In genomic region chr7:133077394-133077793, GRCh38 we compare ENCODE assay signal across 22 cellular contexts. TPM values are rescaled to one million over a fixed set of nuclear protein-coding genes. Genes with fewer than 3 reads are reported as not detected.
DNase-seq lines count a peak whose midpoint lies in the region; ATAC-seq, FAIRE-seq and TF ChIP-seq lines count a peak whose summit lies in the region.
"Had no signal": no experiment of that assay in that cellular context is flagged by ENCODE, and none has a peak within 500 bp of the region (broad histone marks: within the 10 kb centered on the region; RNA-seq: fewer than 3 reads in every experiment).

No MANE protein-coding gene starts in this region.

- no peak for FAIRE-seq in K562 (lab: Jason Lieb, UNC)
- FAIRE-seq: D721Med, H1, RCC 7860 had no signal

- TF ChIP-seq EP300 in K562 (IDR thresholded peaks at IDR 0.05; ENCODE audit: low read length) = no peak; the same call in 1 of the 2 replicates

- no peak for DNase-seq in CD4-positive, alpha-beta T cell
- DNase-seq in K562 (ENCODE audit: extremely low read depth in 1 of 4, low spot score in 3 of 4) = peak in 1 of 4 experiments; percentile 42
- DNase-seq in psoas muscle = no peak
- DNase-seq in cerebellar nuclear complex (lab: John Stamatoyannopoulos, UW) = no peak
- DNase-seq in vagina (ENCODE audit: extremely low spot score in 2 of 2) = no peak
- DNase-seq: CD4-positive, CD25-positive, alpha-beta regulatory T cell; HCEC 1CT; MV-4-11; NCI-H1105; NCI-H1436 treated with DMSO at 0.1 percent for 48 hours; NCI-H187 treated with DMSO at 0.1 percent for 48 hours; NCI-H2107; NCI-H524 treated with DMSO at 0.1 percent for 48 hours; NCI-H774; SIG-M5 had no signal

- H3K79me2 ChIP-seq in K562 (ENCODE audit: control insufficient read depth, insufficient read depth, low read length) = peaks cover 94% of the 10 kb centered on the region

- H3K4me1 Mint-ChIP-seq in CD4-positive, alpha-beta T cell (ENCODE audit: low read depth) = peaks cover 66% of the 10 kb centered on the region

- H3K9ac ChIP-seq in HUES6 (ENCODE audit: low read length) (no peak overlapping the region), K562 (ENCODE audit: insufficient read depth in 1 of 2, low read depth in 2 of 2, low read length in 2 of 2) (no peak overlapping the region)

- no peak overlapping the region for H2AFZ ChIP-seq in K562 (ENCODE audit: low read depth, low read length)

- in situ Hi-C loops in K562 (cut with MboI) = no loop called here

- no peak overlapping the region for H3K4me3 ChIP-seq in HUES6 (ENCODE audit: low read depth, low read length)
- H3K4me3 ChIP-seq in K562 = no peak overlapping the region
- H3K4me3 ChIP-seq in psoas muscle = no peak overlapping the region
- H3K4me3 ChIP-seq in vagina = no peak overlapping the region
- H3K4me3 ChIP-seq: SK-N-MC had no signal

- no peaks in the 10 kb centered on the region for H3K9me3 ChIP-seq in CD4-positive, alpha-beta T cell (ENCODE audit: control insufficient read depth, low read length)
- H3K9me3 ChIP-seq in HUES6 (ENCODE audit: control insufficient read depth, insufficient read depth, low read depth, low read length) = no peaks in the 10 kb centered on the region
- H3K9me3 ChIP-seq in K562 (replicated peaks; ENCODE audit: control insufficient read depth, insufficient read depth, low read depth, low read length) = no peaks in the 10 kb centered on the region
- no peaks in the 10 kb centered on the region for H3K9me3 ChIP-seq in psoas muscle
- H3K9me3 ChIP-seq in vagina = no peaks in the 10 kb centered on the region

- H3K27me3 Mint-ChIP-seq in CD4-positive, alpha-beta T cell = no peaks in the 10 kb centered on the region
- H3K27me3 Mint-ChIP-seq: CD4-positive, CD25-positive, alpha-beta regulatory T cell; IgD-negative memory B cell had no signal

- peaks cover 43% of the 10 kb centered on the region for H3K36me3 Mint-ChIP-seq in CD4-positive, alpha-beta T cell (ENCODE audit: low read depth)

- intact Hi-C loops in CD4-positive, alpha-beta T cell (cut with DNase I, micrococcal nuclease) = no loop called here
- intact Hi-C loops in K562 (cut with micrococcal nuclease) = no loop called here
- intact Hi-C loops in psoas muscle (cut with DNase I) = no loop called here
- intact Hi-C loops in vagina (cut with DNase I) = no loop called here

- H3K27ac Mint-ChIP-seq in CD4-positive, alpha-beta T cell = no peak overlapping the region

- WGBS in K562 (ENCODE audit: insufficient coverage, low coverage, missing lambda C conversion rate) = 9% methylated on average over 4 of the region's 4 CpGs
- WGBS in psoas muscle, 3 donors = 30 to 54% (median 32%) methylated on average over 4 of the region's 4 CpGs

- H3K36me3 ChIP-seq in HUES6 (ENCODE audit: control insufficient read depth, insufficient read depth, low read length) (peaks cover 4% of the 10 kb centered on the region; the same call in 1 of the 2 replicates), K562 (ENCODE audit: control insufficient read depth, insufficient read depth, low read length) (peaks cover 43% of the 10 kb centered on the region), psoas muscle (ENCODE audit: insufficient read depth in 1 of 2, low read depth in 1 of 2) (peaks cover 3 to 5% of the 10 kb centered on the region in 2 donors), vagina (no peaks in the 10 kb centered on the region)

- TF ChIP-seq RAD21 in K562 (CRISPR knock-in tag; conservative IDR thresholded peaks at IDR 0.05 in 1 of 2, IDR thresholded peaks at IDR 0.05 in 1 of 2) = no peak

- no TSS peak for BruUV-seq in K562 (replicated peaks; lab: Mats Ljungman, UMichigan)

- CTCF ChIA-PET in CD4-positive, alpha-beta T cell (lab: Charles Lee) = no interaction called here
- CTCF ChIA-PET in K562 (lab: Yijun Ruan, JAX; ENCODE audit: low intra/inter-chr PET ratio) = no interaction called here

- H3K9me1 ChIP-seq in K562 (ENCODE audit: control insufficient read depth, insufficient read depth, low read length) = peaks cover 3% of the 10 kb centered on the region

- no peak for TF ChIP-seq POLR2A in K562 (conservative IDR thresholded peaks at IDR 0.05)
- TF ChIP-seq POLR2A in vagina (IDR thresholded peaks at IDR 0.05) = no peak

- peak overlapping the region; percentile 7 for H3K4me3 Mint-ChIP-seq in CD4-positive, alpha-beta T cell
- H3K4me3 Mint-ChIP-seq: CD4-positive, CD25-positive, alpha-beta regulatory T cell had no signal

- POLR2A ChIA-PET in CD4-positive, alpha-beta T cell (lab: Charles Lee) = no interaction called here
- POLR2A ChIA-PET in K562 (lab: Yijun Ruan, JAX) = interaction anchor here (1.3 to 2.3 kb wide), 4 partner anchors 10 to 84 kb away, joined by 4 to 10 read pairs (median 8); no protein-coding TSS in a partner anchor

- H3K27me3 ChIP-seq in CD4-positive, alpha-beta T cell (ENCODE audit: control insufficient read depth, insufficient read depth, low read length) = no peaks in the 10 kb centered on the region
- H3K27me3 ChIP-seq in HUES6 (ENCODE audit: control insufficient read depth, insufficient read depth, low read length) (no peaks in the 10 kb centered on the region), K562 (ENCODE audit: control insufficient read depth in 2 of 2, insufficient read depth in 2 of 2, low read length in 2 of 2) (no peaks in the 10 kb centered on the region), psoas muscle (ENCODE audit: insufficient read depth in 3 of 3, low read length in 2 of 3) (no peaks in the 10 kb centered on the region), vagina (no peaks in the 10 kb centered on the region)

- H3K4me1 ChIP-seq in HUES6 (ENCODE audit: control insufficient read depth, insufficient read depth, low read length) (peaks cover 27% of the 10 kb centered on the region), K562 (replicated peaks in 1 of 2; ENCODE audit: control insufficient read depth in 2 of 2, insufficient read depth in 2 of 2, low read length in 2 of 2) (peaks cover 7 to 33% of the 10 kb centered on the region in 2 experiments; a peak in 4 of 5 replicates), psoas muscle (peaks cover 54% of the 10 kb centered on the region), vagina (peaks cover 33% of the 10 kb centered on the region)

- no peak for ATAC-seq in CD4-positive, alpha-beta T cell (ENCODE audit: poor library complexity)
- ATAC-seq in K562 (no peak), psoas muscle (peak; percentile 13 to 41 (median 28)), esophagus mucosa (no peak)

- H3K9me3 Mint-ChIP-seq in CD4-positive, alpha-beta T cell = no peaks in the 10 kb centered on the region
- H3K9me3 Mint-ChIP-seq: CD4-positive, CD25-positive, alpha-beta regulatory T cell; IgD-negative memory B cell had no signal

- no peak overlapping the region for H3K27ac ChIP-seq in CD4-positive, alpha-beta T cell (ENCODE audit: low read depth, low read length)
- H3K27ac ChIP-seq in HUES6 (ENCODE audit: low read depth, low read length) = peak overlapping the region; percentile 36; the same call in 1 of the 2 replicates
- H3K27ac ChIP-seq in K562 (ENCODE audit: extremely low read depth, low read depth, low read length) = no peak overlapping the region
- H3K27ac ChIP-seq in psoas muscle = peak overlapping the region; percentile 33
- no peak overlapping the region for H3K27ac ChIP-seq in vagina
- H3K27ac ChIP-seq: SK-N-MC had no signal

- peaks cover 29% of the 10 kb centered on the region; the same call in 1 of the 2 replicates for H4K20me1 ChIP-seq in K562 (replicated peaks; ENCODE audit: control insufficient read depth, insufficient read depth, low read length)

- TF ChIP-seq CTCF in CD4-positive, alpha-beta T cell (IDR thresholded peaks at IDR 0.05) = no peak
- TF ChIP-seq CTCF in K562 (IDR thresholded peaks at IDR 0.05 in 2 of 3, conservative IDR thresholded peaks at IDR 0.05 in 1 of 3; ENCODE audit: insufficient read depth in 2 of 3, low read depth in 1 of 3, low read length in 3 of 3) (no peak), psoas muscle (IDR thresholded peaks at IDR 0.05) (no peak), vagina (IDR thresholded peaks at IDR 0.05) (no peak)

- 0 out of 2 replicates have a peak overlapping the region, but pooled peaks have one; percentile 4 for H3K4me2 ChIP-seq in K562 (ENCODE audit: insufficient read depth, low read length)

TF ChIP-seq in K562, 482 proteins besides CTCF, POLR2A, EP300 and RAD21 (continues in another document):
- peak; percentile 29; the same call in 1 of the 2 replicates for TF ChIP-seq TAL1 (IDR thresholded peaks at IDR 0.05)
- TF ChIP-seq RCOR1 (IDR thresholded peaks at IDR 0.05; ENCODE audit: borderline replicate concordance in 1 of 2, low read depth in 2 of 2, low read length in 2 of 2) = peak in 1 of 2 experiments; percentile 19; a peak in 1 of 4 replicates
- peak; percentile 40 for TF ChIP-seq CBFA2T2 (conservative IDR thresholded peaks at IDR 0.05)
- TF ChIP-seq SP2 (IDR thresholded peaks at IDR 0.05; ENCODE audit: extremely low read depth, low read depth, low read length, poor library complexity, severe bottlenecking) = no peak
- no peak for TF ChIP-seq SMARCB1 (IDR thresholded peaks at IDR 0.05; ENCODE audit: insufficient read length, low read depth)
- TF ChIP-seq TCF3 (CRISPR knock-in tag; IDR thresholded peaks at IDR 0.05) = peak; percentile 38; the same call in 1 of the 2 replicates
- TF ChIP-seq DPF2 (IDR thresholded peaks at IDR 0.05) = 0 out of 2 replicates have a peak, but pooled peaks have one; percentile 23
- no peak for TF ChIP-seq MEF2A (IDR thresholded peaks at IDR 0.05; ENCODE audit: control insufficient read depth, low read depth, low read length)

RNA-seq across cellular contexts. Expression of gene CHCHD3, which starts 4.5 kb away (rescaled TPM):
- 10 to 100 TPM; 21.6 to 21.7 TPM for total RNA-seq in CD4-positive, alpha-beta T cell
- total RNA-seq in K562 (2011; cell fraction: chromatin; rRNA removed; ENCODE audit: low replicate concordance) = 87.4 and 161 TPM in 2 replicates
- 66.5 and 86.1 TPM in 2 replicates for total RNA-seq in K562 (2011; cell fraction: nucleolus; rRNA removed)
- total RNA-seq in K562 (2011; cell fraction: nucleoplasm; rRNA removed) = 95.3 and 156 TPM in 2 replicates
- 254 and 266 TPM in 2 replicates for total RNA-seq in K562 (2014; rRNA removed)
- total RNA-seq in K562 (2014; rRNA removed; fragmentation: Illumina TruSeq; extraction: Trizol) = 238 and 252 TPM in 2 replicates
- 230 and 245 TPM in 2 replicates for total RNA-seq in K562 (2015; rRNA removed; fragmentation: Illumina TruSeq; extraction: Trizol)
- total RNA-seq in K562 (2021) = 170 and 177 TPM in 2 replicates
- 204 and 232 TPM in 2 replicates for polyA plus RNA-seq in K562 (2011; rRNA removed)
- polyA plus RNA-seq in K562 (2011; cell fraction: cytosol; rRNA removed) = 61.4 and 114 TPM in 2 replicates
- polyA plus RNA-seq in K562 (2011; cell fraction: nucleus; rRNA removed) = 42.6 and 86.9 TPM in 2 replicates
- polyA plus RNA-seq in K562 (2012) = 158 and 160 TPM in 2 replicates
- 219 and 279 TPM in 2 replicates for polyA plus RNA-seq in K562 (2014; fragmentation: Illumina TruSeq; extraction: Trizol)
- 100 to 1,000 TPM in 1 of 2 experiments, 10 to 100 TPM in 1; 66.2 to 110 TPM for polyA plus RNA-seq in K562 (2014; fragmentation: Nextera tagmentation; extraction: Ambion mirVana)
- polyA plus RNA-seq in K562 (2014; rRNA removed) = 157 and 165 TPM in 2 replicates
- polyA minus RNA-seq in K562 (2011; rRNA and poly(A)+ RNA removed) = 272 and 340 TPM in 2 replicates
- 147 and 159 TPM in 2 replicates for polyA minus RNA-seq in K562 (2011; cell fraction: cytosol; rRNA and poly(A)+ RNA removed)
- 90.2 and 142 TPM in 2 replicates for polyA minus RNA-seq in K562 (2011; cell fraction: nucleus; rRNA and poly(A)+ RNA removed)
- 100 to 1,000 TPM; 129 to 184 (median 135) TPM for total RNA-seq in psoas muscle
- 100 to 1,000 TPM; 185 to 206 (median 188) TPM for polyA plus RNA-seq in psoas muscle
- 50.6 TPM for total RNA-seq in vagina
- 33.1 TPM for total RNA-seq in esophagus mucosa

Comparison
In these comparisons a context has a peak if more than half of its experiments do, and no peak if none do; other contexts are left out.
1. ATAC-seq: peak in psoas muscle (4 of 4); none in CD4-positive, alpha-beta T cell (single experiment), K562 (single experiment) and esophagus mucosa (single experiment).
2. H3K27ac ChIP-seq: peak in HUES6 (single experiment) and psoas muscle (single experiment); none in CD4-positive, alpha-beta T cell (single experiment), K562 (single experiment) and vagina (single experiment).